ENCODE assay signal across 1 cellular context in genomic region chr4:64538219-64538618, GRCh38.
TF ChIP-seq lines count a peak whose summit lies in the region.

No MANE protein-coding gene starts in this region.

TF ChIP-seq in HepG2, 621 proteins besides CTCF, POLR2A, EP300 and RAD21 (continued from another document):
- no peak for TF ChIP-seq BCL3 (CRISPR knock-in tag; IDR thresholded peaks at IDR 0.05)
